In the genomic region with DNA sequence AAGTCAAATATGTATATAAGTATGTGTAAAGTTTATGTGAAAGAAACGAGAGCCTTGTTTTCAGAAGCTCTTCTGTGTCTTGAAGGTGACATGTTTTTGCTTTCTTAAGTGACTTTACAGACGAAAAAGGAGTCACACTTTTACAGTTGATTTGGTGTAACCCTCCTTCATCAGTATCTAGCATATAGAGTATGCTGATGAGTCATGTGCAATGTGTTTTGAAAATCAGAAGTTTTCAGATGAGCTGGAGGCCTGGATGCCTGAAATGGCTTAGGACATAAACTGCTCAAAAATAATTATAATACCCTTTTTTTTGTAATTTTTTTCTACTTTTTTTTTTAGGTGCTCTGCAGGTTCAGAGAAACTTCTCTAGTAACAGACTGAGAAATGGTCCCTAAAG, we compare ENCODE assay signal across 22 cellular contexts.
DNase-seq lines count a peak whose midpoint lies in the region; ATAC-seq and TF ChIP-seq lines count a peak whose summit lies in the region.
"Had no signal": no experiment of that assay in that cellular context is flagged by ENCODE, and none has a peak within 500 bp of the region (broad histone marks: within the 10 kb centered on the region; RNA-seq: fewer than 3 reads in every experiment).

No MANE protein-coding gene starts in this region.

- no peaks in the 10 kb centered on the region for H3K9me2 ChIP-seq in Karpas-422 (replicated peaks; ENCODE audit: insufficient read depth, low read length)

- ATAC-seq in left lung (peak; percentile 36), HG03025 (IDR thresholded peaks at IDR 0.05; ENCODE audit: low FRiP score, unreplicated experiment) (no peak), GM18498 (IDR thresholded peaks at IDR 0.05; ENCODE audit: unreplicated experiment) (no peak)
- ATAC-seq: K562 had no signal

- intact Hi-C loops in left lung (cut with DNase I), result no loop called here

- no peak overlapping the region for H2BK120ac ChIP-seq in neuronal stem cell (ENCODE audit: low read depth, low read length)

- H2BK12ac ChIP-seq in neuronal stem cell (ENCODE audit: low read length), result no peak overlapping the region

- no peak overlapping the region for H3K23ac ChIP-seq in neuronal stem cell (ENCODE audit: low read depth, low read length, poor library complexity)

- H3K27ac ChIP-seq in Karpas-422 (ENCODE audit: low read length) (no peak overlapping the region), left lung (no peak overlapping the region), neuronal stem cell (replicated peaks; ENCODE audit: low read length) (no peak overlapping the region), caudate nucleus (ENCODE audit: low read depth, low read length) (no peak overlapping the region)
- H3K27ac ChIP-seq: BLaER1 treated with 17β-estradiol and CSF1 and Interleukin-3, amounts not matched to agents 10 nM and 100 nM; testis; uterus had no signal

- H3K4me1 ChIP-seq in Karpas-422 (ENCODE audit: low read length) (peaks cover 39% of the 10 kb centered on the region), left lung (peaks cover 0 to 7% of the 10 kb centered on the region in 2 donors), neuronal stem cell (ENCODE audit: control insufficient read depth in 2 of 2, insufficient read depth in 1 of 2, low read depth in 1 of 2, low read length in 2 of 2) (peaks cover 3 to 6% of the 10 kb centered on the region in 2 donors)
- H3K4me1 ChIP-seq: testis, uterus had no signal

- H4K8ac ChIP-seq in neuronal stem cell (ENCODE audit: low read depth, low read length), result no peak overlapping the region

- H3K9ac ChIP-seq in Karpas-422 (ENCODE audit: low read length) (no peak overlapping the region), neuronal stem cell (ENCODE audit: low read depth, low read length, poor library complexity) (no peak overlapping the region)
- H3K9ac ChIP-seq: BLaER1 treated with 17β-estradiol and CSF1 and Interleukin-3, amounts not matched to agents 10 nM and 100 nM had no signal

- H3K4me3 ChIP-seq in Karpas-422 (ENCODE audit: low read length) (no peak overlapping the region), cardiac fibroblast (replicated peaks in 1 of 2; ENCODE audit: low read depth in 2 of 2, low read length in 2 of 2) (no peak overlapping the region), left lung (no peak overlapping the region), neuronal stem cell (ENCODE audit: low read length in 2 of 2) (no peak overlapping the region)
- H3K4me3 ChIP-seq: BLaER1 treated with 17β-estradiol and CSF1 and Interleukin-3, amounts not matched to agents 10 nM and 100 nM; K562; testis; uterus had no signal

- no peaks in the 10 kb centered on the region for H3K27me3 ChIP-seq in Karpas-422 (ENCODE audit: low read length)
- no peaks in the 10 kb centered on the region for H3K27me3 ChIP-seq in left lung
- H3K27me3 ChIP-seq in neuronal stem cell (ENCODE audit: control insufficient read depth in 3 of 3, insufficient read depth in 3 of 3, low read depth in 1 of 3, low read length in 3 of 3), result no peaks in the 10 kb centered on the region
- H3K27me3 ChIP-seq: BLaER1 treated with 17β-estradiol and CSF1 and Interleukin-3, amounts not matched to agents 10 nM and 100 nM; testis; uterus had no signal

- TF ChIP-seq CTCF in cardiac fibroblast (IDR thresholded peaks at IDR 0.05; ENCODE audit: low read depth, low read length) (no peak), left lung (IDR thresholded peaks at IDR 0.05) (no peak)

- no peak overlapping the region for H4K91ac ChIP-seq in neuronal stem cell (ENCODE audit: low read depth, low read length, poor library complexity)

- H3K4ac ChIP-seq in neuronal stem cell (ENCODE audit: low read length), result no peak overlapping the region

- H3K14ac ChIP-seq in neuronal stem cell (ENCODE audit: low read length), result no peak overlapping the region

- H3K79me1 ChIP-seq in neuronal stem cell (ENCODE audit: low read depth, low read length), result no peaks in the 10 kb centered on the region

- no peak overlapping the region for H2BK5ac ChIP-seq in neuronal stem cell (ENCODE audit: low read length)

- H3K36me3 ChIP-seq in Karpas-422 (ENCODE audit: insufficient read depth, low read length), result no peaks in the 10 kb centered on the region
- no peaks in the 10 kb centered on the region for H3K36me3 ChIP-seq in left lung
- H3K36me3 ChIP-seq in neuronal stem cell (replicated peaks in 1 of 2; ENCODE audit: control insufficient read depth in 2 of 2, insufficient read depth in 2 of 2, low read length in 2 of 2), result no peaks in the 10 kb centered on the region
- H3K36me3 ChIP-seq: BLaER1 treated with 17β-estradiol and CSF1 and Interleukin-3, amounts not matched to agents 10 nM and 100 nM; uterus had no signal

- peak overlapping the region; percentile 3; the same call in 1 of the 2 replicates for H2AFZ ChIP-seq in Karpas-422 (ENCODE audit: low read length)
- H2AFZ ChIP-seq in neuronal stem cell (ENCODE audit: low read length), result no peak overlapping the region

- H2BK15ac ChIP-seq in neuronal stem cell (ENCODE audit: low read length), result no peak overlapping the region

- no peak overlapping the region for H3K18ac ChIP-seq in neuronal stem cell (ENCODE audit: low read length)

- H3K9me3 ChIP-seq in Karpas-422 (ENCODE audit: low read length), result no peaks in the 10 kb centered on the region
- H3K9me3 ChIP-seq in left lung, result no peaks in the 10 kb centered on the region
- H3K9me3 ChIP-seq in neuronal stem cell (replicated peaks in 1 of 2; ENCODE audit: control insufficient read depth in 2 of 2, insufficient read depth in 1 of 2, low read depth in 1 of 2, low read length in 2 of 2), result no peaks in the 10 kb centered on the region
- H3K9me3 ChIP-seq: BLaER1 treated with 17β-estradiol and CSF1 and Interleukin-3, amounts not matched to agents 10 nM and 100 nM; testis; uterus had no signal

- H2AK5ac ChIP-seq in neuronal stem cell (ENCODE audit: low read depth, low read length), result no peak overlapping the region

- DNase-seq in EH (ENCODE audit: low read depth) (peak; percentile 38), Karpas-422 (no peak), cardiac fibroblast (ENCODE audit: low read depth in 2 of 2) (peak; percentile 33 to 57), left lung (no peak), neuronal stem cell (ENCODE audit: low spot score) (no peak), caudate nucleus (lab: John Stamatoyannopoulos, UW) (no peak)
- DNase-seq: activated CD4-positive, alpha-beta memory T cell treated with anti-CD3 and anti-CD28 coated beads, Interleukin-2, amount 10 ng/mL, durations not matched to agents 7 days and 5 days; activated naive CD4-positive, alpha-beta T cell treated with anti-CD3 and anti-CD28 coated beads, Interleukin-2, amount 10 ng/mL, durations not matched to agents 7 days and 5 days; activated T-cell treated with anti-CD3 and anti-CD28 coated beads, Interleukin-2, amount 50 U/mL, for 24 hours; aorta; Calu3; head of caudate nucleus; NCI-H1694 treated with DMSO at 0.1 percent for 48 hours; NCI-H526 treated with DMSO at 0.1 percent for 48 hours; posterior cingulate gyrus; T-helper 9 cell; testis; uterus had no signal

- H4K20me1 ChIP-seq in Karpas-422 (ENCODE audit: insufficient read depth, low read depth, low read length), result no peaks in the 10 kb centered on the region
- H4K20me1 ChIP-seq: BLaER1 treated with 17β-estradiol and CSF1 and Interleukin-3, amounts not matched to agents 10 nM and 100 nM had no signal

- no peaks in the 10 kb centered on the region for H3K79me2 ChIP-seq in Karpas-422 (ENCODE audit: low read length)

- WGBS in neuronal stem cell (ENCODE audit: extremely low coverage in 2 of 2, insufficient read length in 2 of 2, insufficient replicate concordance in 1 of 2), 2 donors, result 100% methylated on average over 1 of the region's 2 CpGs; no CpG with 5 or more reads in 1 of the 2 donors

- H3K4me2 ChIP-seq in Karpas-422 (ENCODE audit: low read depth, low read length, poor library complexity, severe bottlenecking), result no peak overlapping the region
- H3K4me2 ChIP-seq in neuronal stem cell (ENCODE audit: insufficient read depth, low read length, poor library complexity, severe bottlenecking), result no peak overlapping the region
- H3K4me2 ChIP-seq: BLaER1 treated with 17β-estradiol and CSF1 and Interleukin-3, amounts not matched to agents 10 nM and 100 nM had no signal

Comparison
In these comparisons a context has a peak if more than half of its experiments do, and no peak if none do; other contexts are left out.
1. DNase-seq: peak in EH (single experiment) and cardiac fibroblast (2 of 2); none in Karpas-422 (single experiment), left lung (0 of 2), neuronal stem cell (single experiment) and caudate nucleus (0 of 61).